10 cellular contexts compared by ENCODE assay signal in the genomic region with DNA sequence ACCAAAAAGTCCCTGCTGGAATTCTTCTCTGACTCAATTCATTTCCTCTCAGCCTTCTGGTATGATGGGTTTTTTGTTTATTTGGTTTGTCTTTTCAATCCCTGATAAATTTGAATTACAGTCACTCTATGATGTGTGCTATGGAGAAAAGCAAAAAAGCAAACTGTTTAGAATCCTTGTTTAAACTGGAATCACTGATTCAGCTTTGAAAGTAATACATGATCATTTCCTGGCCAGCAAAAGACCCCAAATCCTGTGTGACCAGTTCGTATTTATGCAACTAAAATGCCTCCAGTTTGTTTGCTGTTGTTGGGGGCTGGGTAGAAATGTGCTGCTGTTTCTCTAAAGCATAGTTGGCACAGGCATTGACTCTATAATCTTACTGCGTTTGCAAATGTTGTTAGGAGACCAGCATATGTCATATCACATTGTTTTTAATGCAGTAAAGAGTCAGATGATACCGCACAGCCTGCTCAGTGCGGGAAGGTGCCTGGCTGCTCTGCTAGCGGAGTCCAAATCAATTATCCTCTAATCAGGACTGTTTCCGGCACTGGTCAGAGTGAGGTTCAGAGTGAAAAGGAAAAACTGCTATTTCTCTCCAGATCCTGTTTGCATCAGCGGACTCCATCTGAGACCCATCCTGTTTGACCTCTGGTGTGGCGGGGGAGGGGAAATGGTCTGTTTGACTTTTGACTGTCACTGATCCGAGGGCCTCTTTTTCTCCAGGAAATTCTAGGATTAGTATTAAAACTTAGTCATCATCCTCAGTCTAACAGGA. TPM values are rescaled to one million over a fixed set of nuclear protein-coding genes. Genes with fewer than 3 reads are reported as not detected.
A peak's percentile ranks its signal among the peaks of the same experiment; 100 is the strongest.
DNase-seq lines count a peak whose midpoint lies in the region; TF ChIP-seq lines count a peak whose summit lies in the region.
"Had no signal": no experiment of that assay in that cellular context is flagged by ENCODE, and none has a peak within 500 bp of the region (broad histone marks: within the 10 kb centered on the region; RNA-seq: fewer than 3 reads in every experiment).

No MANE protein-coding gene starts in this region.

- peaks cover 61% of the 10 kb centered on the region for H3K4me1 Mint-ChIP-seq in HFFc6 (ENCODE audit: low read depth)
- H3K4me1 Mint-ChIP-seq: stimulated activated naive B cell treated with anti-CD40 and anti-IgM and Interleukin-4, amounts not matched to agents 10 μg/mL and 1 μg/mL and 100 μg/mL, for 72 hours had no signal

- no peaks in the 10 kb centered on the region for H3K36me3 ChIP-seq in smooth muscle cell (ENCODE audit: low read depth)

- peak overlapping the region; percentile 25 for H2AFZ ChIP-seq in smooth muscle cell (ENCODE audit: low read depth)

- H3K9me3 Mint-ChIP-seq in HFFc6, result no peaks in the 10 kb centered on the region
- H3K9me3 Mint-ChIP-seq: stimulated activated naive B cell treated with anti-CD40 and anti-IgM and Interleukin-4, amounts not matched to agents 10 μg/mL and 1 μg/mL and 100 μg/mL, for 72 hours had no signal

- peak overlapping the region; percentile 72 for H3K4me2 ChIP-seq in smooth muscle cell

- peak overlapping the region; percentile 69 for H3K9ac ChIP-seq in smooth muscle cell (ENCODE audit: low read depth)

- no peaks in the 10 kb centered on the region for H4K20me1 ChIP-seq in smooth muscle cell (ENCODE audit: low read depth)

- peak; percentile 44 for DNase-seq in HFFc6
- DNase-seq in kidney glomerular epithelial cell (lab: John Stamatoyannopoulos, UW), result peak; percentile 10
- no peak for DNase-seq in smooth muscle cell (lab: John Stamatoyannopoulos, UW; ENCODE audit: unreplicated experiment)
- DNase-seq in SIG-M5 treated with dmso at 0.1 percent for 504 hours (lab: John Stamatoyannopoulos, UW; ENCODE audit: unreplicated experiment), result no peak
- no peak for DNase-seq in NCI-H1436 treated with DMSO at 0.1 percent for 48 hours (lab: John Stamatoyannopoulos, UW)
- DNase-seq in activated gamma-delta T cell (lab: John Stamatoyannopoulos, UW), result no peak
- DNase-seq: activated CD4-positive, alpha-beta T cell treated with anti-CD3 and anti-CD28 coated beads, Interleukin-2, amount 50 U/mL, for 4 hours; posterior cingulate gyrus; stimulated activated naive B cell treated with anti-CD40 and anti-IgM and Interleukin-4, amounts not matched to agents 10 μg/mL and 1 μg/mL and 100 μg/mL, for 72 hours had no signal

- TF ChIP-seq CTCF in HFFc6 (IDR thresholded peaks at IDR 0.05) (no peak), smooth muscle cell (IDR thresholded peaks at IDR 0.05; ENCODE audit: borderline replicate concordance, insufficient read depth, poor library complexity, severe bottlenecking) (no peak)

- peak overlapping the region; percentile 85 for H3K27ac Mint-ChIP-seq in HFFc6
- H3K27ac Mint-ChIP-seq: stimulated activated naive B cell treated with anti-CD40 and anti-IgM and Interleukin-4, amounts not matched to agents 10 μg/mL and 1 μg/mL and 100 μg/mL, for 72 hours had no signal

- peak overlapping the region; percentile 80 for H3K4me3 Mint-ChIP-seq in HFFc6
- H3K4me3 Mint-ChIP-seq: stimulated activated naive B cell treated with anti-CD40 and anti-IgM and Interleukin-4, amounts not matched to agents 10 μg/mL and 1 μg/mL and 100 μg/mL, for 72 hours had no signal

- peaks cover 37% of the 10 kb centered on the region for H3K4me1 ChIP-seq in smooth muscle cell (ENCODE audit: low read depth)

- no peaks in the 10 kb centered on the region for H3K27me3 Mint-ChIP-seq in HFFc6 (ENCODE audit: insufficient read depth)

- H3K27ac ChIP-seq in angular gyrus (ENCODE audit: low read depth, low read length) (peak overlapping the region; percentile 7), smooth muscle cell (ENCODE audit: low read depth) (peak overlapping the region; percentile 94)

- no peaks in the 10 kb centered on the region for H3K79me2 ChIP-seq in smooth muscle cell (ENCODE audit: low read depth)

- H3F3A ChIP-seq in smooth muscle cell (ENCODE audit: low read depth), result peaks cover 27% of the 10 kb centered on the region

- H3K27me3 ChIP-seq in smooth muscle cell (ENCODE audit: low read depth), result no peaks in the 10 kb centered on the region

- H3K36me3 Mint-ChIP-seq in HFFc6 (ENCODE audit: low read depth), result no peaks in the 10 kb centered on the region
- H3K36me3 Mint-ChIP-seq: stimulated activated naive B cell treated with anti-CD40 and anti-IgM and Interleukin-4, amounts not matched to agents 10 μg/mL and 1 μg/mL and 100 μg/mL, for 72 hours had no signal

- no peaks in the 10 kb centered on the region for H3K9me3 ChIP-seq in smooth muscle cell (replicated peaks; ENCODE audit: low read depth)

- 14% methylated on average over 9 of the region's 9 CpGs for WGBS in smooth muscle cell (ENCODE audit: low lambda C conversion rate)

- H3K4me3 ChIP-seq in smooth muscle cell, result peak overlapping the region; percentile 19

RNA-seq across cellular contexts. Expression of gene ADD3, which starts 40.6 kb away (rescaled TPM):
- 10 to 100 TPM; 46.4 to 57.4 (median 51.5) TPM for total RNA-seq in HFFc6 (2021; fragmentation: NEBNext Ultra II Directional; extraction: Animal tissue kit (Norgen Biotek cat#: 25700))
- total RNA-seq in smooth muscle cell, result 154 and 155 TPM in 2 replicates
- polyA plus RNA-seq in smooth muscle cell, result 66.3 and 75.0 TPM in 2 replicates

RNA-seq across cellular contexts. Expression of gene XPNPEP1, which starts 43.8 kb away (rescaled TPM):
- 10 to 100 TPM; 54.1 to 62.7 (median 58.9) TPM for total RNA-seq in HFFc6 (2021; fragmentation: NEBNext Ultra II Directional; extraction: Animal tissue kit (Norgen Biotek cat#: 25700))
- 115 and 147 TPM in 2 replicates for total RNA-seq in smooth muscle cell
- 63.0 and 64.3 TPM in 2 replicates for polyA plus RNA-seq in smooth muscle cell

Comparison
In these comparisons a context has a peak if more than half of its experiments do, and no peak if none do; other contexts are left out.
1. DNase-seq: peak in HFFc6 (single experiment) and kidney glomerular epithelial cell (single experiment); none in smooth muscle cell (single experiment), SIG-M5 treated with dmso at 0.1 percent for 504 hours (single experiment), NCI-H1436 treated with DMSO at 0.1 percent for 48 hours (single experiment) and activated gamma-delta T cell (single experiment).